ENCODE assay signal across 16 cellular contexts in genomic region chr4:167150587-167150986, GRCh38.
DNase-seq lines count a peak whose midpoint lies in the region; ATAC-seq and TF ChIP-seq lines count a peak whose summit lies in the region.
"Had no signal": no experiment of that assay in that cellular context is flagged by ENCODE, and none has a peak within 500 bp of the region (broad histone marks: within the 10 kb centered on the region; RNA-seq: fewer than 3 reads in every experiment).

No MANE protein-coding gene starts in this region.

- H3K36me3 ChIP-seq in left lung (no peaks in the 10 kb centered on the region), upper lobe of right lung (no peaks in the 10 kb centered on the region)
- H3K36me3 ChIP-seq: BLaER1 treated with 17β-estradiol and CSF1 and Interleukin-3, amounts not matched to agents 10 nM and 100 nM had no signal

- DNase-seq in NCI-H748 (lab: John Stamatoyannopoulos, UW; ENCODE audit: unreplicated experiment) (peak; percentile 63), left lung (no peak), upper lobe of right lung (no peak), epidermal melanocyte (ENCODE audit: insufficient read length, low spot score) (no peak)
- no peak for DNase-seq in activated CD8-positive, alpha-beta memory T cell treated with anti-CD3 and anti-CD28 coated beads, Interleukin-2, amount 50 U/mL, for 4 hours
- DNase-seq: AML-193; Caco-2; Calu3; CD4-positive, alpha-beta T cell; CD8-positive, alpha-beta T cell; DMS79 treated with DMSO at 0.1 percent for 48 hours; GF-D8 had no signal

- H3K4me3 ChIP-seq in left lung (no peak overlapping the region), upper lobe of right lung (no peak overlapping the region)
- H3K4me3 ChIP-seq: A549; BLaER1 treated with 17β-estradiol and CSF1 and Interleukin-3, amounts not matched to agents 10 nM and 100 nM had no signal

- H3K9me3 ChIP-seq in left lung (peaks cover 0 to 2% of the 10 kb centered on the region in 2 donors), upper lobe of right lung (no peaks in the 10 kb centered on the region)
- H3K9me3 ChIP-seq: A549; BLaER1 treated with 17β-estradiol and CSF1 and Interleukin-3, amounts not matched to agents 10 nM and 100 nM; Caco-2 had no signal

- TF ChIP-seq CTCF in left lung (IDR thresholded peaks at IDR 0.05) (no peak), upper lobe of right lung (IDR thresholded peaks at IDR 0.05) (no peak)

- H3K4me1 ChIP-seq in left lung (no peaks in the 10 kb centered on the region), upper lobe of right lung (no peaks in the 10 kb centered on the region)
- H3K4me1 ChIP-seq: A549; BLaER1 treated with 17β-estradiol and CSF1 and Interleukin-3, amounts not matched to agents 10 nM and 100 nM; Caco-2 had no signal

- H3K27ac ChIP-seq in left lung, result no peak overlapping the region
- H3K27ac ChIP-seq in upper lobe of right lung, result no peak overlapping the region
- H3K27ac ChIP-seq: 22Rv1; A549; BLaER1 treated with 17β-estradiol and CSF1 and Interleukin-3, amounts not matched to agents 10 nM and 100 nM; C4-2B had no signal

- intact Hi-C loops in left lung (cut with DNase I) (no loop called here), upper lobe of right lung (cut with DNase I) (no loop called here)

- no peaks in the 10 kb centered on the region for H3K27me3 ChIP-seq in left lung
- no peaks in the 10 kb centered on the region for H3K27me3 ChIP-seq in upper lobe of right lung
- H3K27me3 ChIP-seq: BLaER1 treated with 17β-estradiol and CSF1 and Interleukin-3, amounts not matched to agents 10 nM and 100 nM had no signal

- peak; percentile 59 for ATAC-seq in left lung
- ATAC-seq in upper lobe of right lung, result peak; percentile 54
- ATAC-seq: A549; CD8-positive, alpha-beta T cell had no signal
